Comparison of ENCODE assay signal across 22 cellular contexts in the genomic region with DNA sequence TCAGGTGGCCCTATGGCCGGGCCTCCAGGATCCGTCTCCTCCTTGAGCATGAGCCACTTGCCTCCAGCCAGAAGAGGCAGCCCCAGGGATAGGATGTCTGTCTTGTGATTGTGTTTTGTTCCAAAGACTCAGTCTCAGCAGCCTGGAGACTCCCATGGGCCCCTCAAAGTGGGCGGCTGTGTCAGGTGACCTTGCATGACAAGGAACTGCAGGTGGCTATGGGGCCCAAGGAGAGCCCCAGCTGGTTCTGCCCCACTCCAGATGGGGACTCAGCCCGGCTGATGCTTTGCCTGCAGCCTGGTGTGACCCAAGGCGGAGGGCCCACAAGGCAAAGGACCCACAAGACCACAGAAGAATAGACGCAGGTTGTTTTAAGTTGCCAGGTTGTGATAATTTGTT.
"Had no signal": no experiment of that assay in that cellular context is flagged by ENCODE, and none has a peak within 500 bp of the region (broad histone marks: within the 10 kb centered on the region; RNA-seq: fewer than 3 reads in every experiment).

No MANE protein-coding gene starts in this region.

- H2AFZ ChIP-seq: hepatocyte had no signal

- H3K27ac ChIP-seq: coronary artery, esophagus muscularis mucosa, foreskin keratinocyte, gastroesophageal sphincter, heart left ventricle, hepatocyte, neutrophil, pancreas, transverse colon, vagina had no signal

- H3K4me1 ChIP-seq: esophagus muscularis mucosa, foreskin keratinocyte, gastroesophageal sphincter, heart left ventricle, pancreas, transverse colon, vagina had no signal

- H3K9me3 ChIP-seq: esophagus muscularis mucosa, gastroesophageal sphincter, heart left ventricle, neutrophil, pancreas, transverse colon, vagina had no signal

- H3K79me2 ChIP-seq: hepatocyte had no signal

- H3K36me3 Mint-ChIP-seq: naive thymus-derived CD8-positive, alpha-beta T cell; stimulated activated naive B cell treated with anti-CD40 and anti-IgM and Interleukin-4, amounts not matched to agents 10 μg/mL and 1 μg/mL and 100 μg/mL, for 72 hours had no signal

- H3K27ac Mint-ChIP-seq: naive thymus-derived CD8-positive, alpha-beta T cell; nephron progenitor cell; progenitor cell of endocrine pancreas; stimulated activated naive B cell treated with anti-CD40 and anti-IgM and Interleukin-4, amounts not matched to agents 10 μg/mL and 1 μg/mL and 100 μg/mL, for 72 hours; stimulated activated naive CD8-positive, alpha-beta T cell treated with anti-CD3 and anti-CD28 coated beads, Interleukin-15, Interleukin-2, amounts not matched to agents 100 ng/mL and 50 ng/mL, for 24 hours had no signal

- H3K4me3 Mint-ChIP-seq: naive thymus-derived CD8-positive, alpha-beta T cell; nephron progenitor cell; stimulated activated naive B cell treated with anti-CD40 and anti-IgM and Interleukin-4, amounts not matched to agents 10 μg/mL and 1 μg/mL and 100 μg/mL, for 72 hours; stimulated activated naive CD8-positive, alpha-beta T cell treated with anti-CD3 and anti-CD28 coated beads, Interleukin-15, Interleukin-2, amounts not matched to agents 100 ng/mL and 50 ng/mL, for 24 hours had no signal

- H3K36me3 ChIP-seq: esophagus muscularis mucosa, gastroesophageal sphincter, heart left ventricle, neutrophil, pancreas, transverse colon, vagina had no signal

- ATAC-seq: foreskin keratinocyte; gastroesophageal sphincter; heart left ventricle; left lobe of liver; naive thymus-derived CD8-positive, alpha-beta T cell; pancreas; sciatic nerve; stimulated activated naive B cell treated with anti-CD40 and anti-IgM and Interleukin-4, amounts not matched to agents 10 μg/mL and 1 μg/mL and 100 μg/mL, for 72 hours had no signal

- H3K27me3 ChIP-seq: foreskin keratinocyte, hepatocyte, neutrophil, transverse colon, vagina had no signal

- H3K4me2 ChIP-seq: hepatocyte had no signal

- H3K4me1 Mint-ChIP-seq: stimulated activated naive B cell treated with anti-CD40 and anti-IgM and Interleukin-4, amounts not matched to agents 10 μg/mL and 1 μg/mL and 100 μg/mL, for 72 hours had no signal

- H3K4me3 ChIP-seq: coronary artery, esophagus muscularis mucosa, gastroesophageal sphincter, heart left ventricle, hepatocyte, pancreas, transverse colon, vagina had no signal

- H3K27me3 Mint-ChIP-seq: stimulated activated naive B cell treated with anti-CD40 and anti-IgM and Interleukin-4, amounts not matched to agents 10 μg/mL and 1 μg/mL and 100 μg/mL, for 72 hours; stimulated activated naive CD8-positive, alpha-beta T cell treated with anti-CD3 and anti-CD28 coated beads, Interleukin-15, Interleukin-2, amounts not matched to agents 100 ng/mL and 50 ng/mL, for 24 hours had no signal

- DNase-seq: dermis blood vessel endothelial cell; effector memory CD4-positive, alpha-beta T cell; foreskin keratinocyte; heart left ventricle; kidney; mesenchymal stem cell; naive thymus-derived CD8-positive, alpha-beta T cell; nephron progenitor cell; pancreas; stimulated activated CD4-positive, alpha-beta T cell treated with anti-CD3 and anti-CD28 coated beads, Interleukin-4, amount 100 ng/mL, for 4 hours; stimulated activated naive B cell treated with anti-CD40 and anti-IgM and Interleukin-4, amounts not matched to agents 10 μg/mL and 1 μg/mL and 100 μg/mL, for 72 hours; transverse colon had no signal

- H3K9me3 Mint-ChIP-seq: nephron progenitor cell; stimulated activated naive B cell treated with anti-CD40 and anti-IgM and Interleukin-4, amounts not matched to agents 10 μg/mL and 1 μg/mL and 100 μg/mL, for 72 hours; stimulated activated naive CD8-positive, alpha-beta T cell treated with anti-CD3 and anti-CD28 coated beads, Interleukin-15, Interleukin-2, amounts not matched to agents 100 ng/mL and 50 ng/mL, for 24 hours had no signal
